In the genomic region with DNA sequence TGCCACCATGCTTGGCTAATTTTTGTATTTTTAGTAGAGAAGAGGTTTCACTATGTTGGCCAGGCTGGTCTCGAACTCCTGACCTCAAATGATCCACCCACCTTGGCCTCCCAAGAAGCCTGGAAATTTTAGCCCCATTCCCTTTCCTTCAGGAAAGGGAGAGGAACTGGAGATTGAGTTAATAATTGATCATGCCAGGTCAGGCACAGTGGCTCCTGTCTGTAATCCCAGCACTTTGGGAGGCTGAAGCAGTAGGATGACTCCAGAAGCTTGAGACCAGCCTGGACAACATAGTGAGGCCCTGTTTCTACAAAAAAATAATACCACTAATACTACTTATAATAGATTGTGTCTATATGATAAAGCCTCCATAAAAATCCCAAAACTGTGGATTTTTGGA, we compare ENCODE assay signal across 30 cellular contexts.
"Had no signal": no experiment of that assay in that cellular context is flagged by ENCODE, and none has a peak within 500 bp of the region (broad histone marks: within the 10 kb centered on the region; RNA-seq: fewer than 3 reads in every experiment).

No MANE protein-coding gene starts in this region.

- ATAC-seq: activated CD8-positive, alpha-beta T cell treated with anti-CD3 and anti-CD28 coated beads for 36 hours; activated naive CD4-positive, alpha-beta T cell treated with anti-CD3 and anti-CD28 coated beads, Interleukin-2, amount 50 U/mL, for 72 hours; activated T-cell treated with anti-CD3 and anti-CD28 coated beads, Interleukin-2, amount 50 U/mL, for 4 hours; activated T-cell treated with anti-CD3 and anti-CD28 coated beads, Interleukin-2, amount 50 U/mL, for 72 hours; activated T-helper 17 cell treated with anti-CD3 and anti-CD28 coated beads, Interleukin-2, amount 50 U/mL, for 72 hours; body of pancreas had no signal

- DNase-seq: activated B cell treated with CpG ODN at 0.5 μM for 24 hours; activated CD4-positive, alpha-beta memory T cell treated with anti-CD3 and anti-CD28 coated beads for 36 hours; activated CD4-positive, alpha-beta T cell treated with anti-CD3 and anti-CD28 coated beads for 4 hours; activated CD4-positive, alpha-beta T cell treated with anti-CD3 and anti-CD28 coated beads, Interleukin-2, amount 10 ng/mL, durations not matched to agents 24 days and 14 days; activated CD4-positive, alpha-beta T cell treated with anti-CD3 and anti-CD28 coated beads, Interleukin-2, amount 50 U/mL, for 1 hour; activated CD4-positive, alpha-beta T cell treated with anti-CD3 and anti-CD28 coated beads, Interleukin-2, amount 50 U/mL, for 4 hours; activated CD4-positive, CD25-positive, alpha-beta regulatory T cell treated with anti-CD3 and anti-CD28 coated beads, Interleukin-2, amount 50 U/mL, for 72 hours; activated CD8-positive, alpha-beta memory T cell treated with anti-CD3 and anti-CD28 coated beads, Interleukin-2, amount 50 U/mL, for 4 hours; activated CD8-positive, alpha-beta T cell treated with anti-CD3 and anti-CD28 coated beads for 36 hours; activated effector memory CD4-positive, alpha-beta T cell treated with anti-CD3 and anti-CD28 coated beads, Interleukin-2, amount 50 U/mL, for 16 hours; activated gamma-delta T cell treated with Interleukin-2 at 50 U/mL for 16 hours; activated naive CD4-positive, alpha-beta T cell; activated naive CD4-positive, alpha-beta T cell treated with anti-CD3 and anti-CD28 coated beads for 36 hours; activated naive CD4-positive, alpha-beta T cell treated with anti-CD3 and anti-CD28 coated beads, Interleukin-2, amount 50 U/mL, for 16 hours; activated naive CD8-positive, alpha-beta T cell treated with anti-CD3 and anti-CD28 coated beads for 36 hours; activated T-cell treated with anti-CD3 and anti-CD28 coated beads for 4 hours; activated T-cell treated with anti-CD3 and anti-CD28 coated beads, Interleukin-2, amount 50 U/mL, for 1 hour; activated T-cell treated with anti-CD3 and anti-CD28 coated beads, Interleukin-2, amount 50 U/mL, for 4 hours; activated T-cell treated with anti-CD3 and anti-CD28 coated beads, Interleukin-2, amount 50 U/mL, for 72 hours; adrenal gland; amniotic stem cell; aorta; body of pancreas; brain microvascular endothelial cell; central memory CD4-positive, alpha-beta T cell; T-helper 1 cell; T-helper 2 cell; T-helper 9 cell had no signal
